In genomic region chr4:152448038-152448437, GRCh38 we compare ENCODE assay signal across 22 cellular contexts.
DNase-seq lines count a peak whose midpoint lies in the region; ATAC-seq and TF ChIP-seq lines count a peak whose summit lies in the region.
"Had no signal": no experiment of that assay in that cellular context is flagged by ENCODE, and none has a peak within 500 bp of the region (broad histone marks: within the 10 kb centered on the region; RNA-seq: fewer than 3 reads in every experiment).

No MANE protein-coding gene starts in this region.

- H3K4me1 Mint-ChIP-seq in MCF 10A (ENCODE audit: insufficient read depth, unreplicated experiment): no peaks in the 10 kb centered on the region

- BruUV-seq in MCF 10A (replicated peaks; lab: Mats Ljungman, UMichigan): no TSS peak

- H3K27ac Mint-ChIP-seq in MCF 10A (ENCODE audit: low read depth, unreplicated experiment): no peak overlapping the region

- H3K27me3 ChIP-seq in tibial artery: no peaks in the 10 kb centered on the region

- POLR2A ChIA-PET in HEK293 (lab: Yijun Ruan, JAX) (no interaction called here), MCF 10A (lab: Yijun Ruan, JAX) (no interaction called here)

- H3K4me1 ChIP-seq in HEK293 (ENCODE audit: control insufficient read depth, insufficient read depth, low read length): peaks cover 3% of the 10 kb centered on the region; the same call in 1 of the 2 replicates
- peaks cover 0 to 5% (median 0%) of the 10 kb centered on the region in 4 donors for H3K4me1 ChIP-seq in tibial artery

- ATAC-seq in HG03565 (IDR thresholded peaks at IDR 0.05; ENCODE audit: unreplicated experiment): no peak
- ATAC-seq: HCT116, HepG2 had no signal

- CTCF ChIA-PET in HEK293 (lab: Yijun Ruan, JAX): interaction anchor here (0.6 to 1.0 kb wide), 3 partner anchors 192 to 680 kb away, joined by 3 read pairs; no protein-coding TSS in a partner anchor
- CTCF ChIA-PET in MCF 10A (lab: Yijun Ruan, JAX): interaction anchor here (1.4 to 1.5 kb wide), 2 partner anchors 192 to 287 kb away, joined by 3 to 6 read pairs; no protein-coding TSS in a partner anchor

- TF ChIP-seq CTCF in HEK293 (tag by site-specific recombination; IDR thresholded peaks at IDR 0.05): no peak
- no peak for TF ChIP-seq CTCF in MCF 10A (IDR thresholded peaks at IDR 0.05; ENCODE audit: unreplicated experiment)
- TF ChIP-seq CTCF in tibial artery (IDR thresholded peaks at IDR 0.05): no peak

- H3K9me3 Mint-ChIP-seq in MCF 10A (ENCODE audit: unreplicated experiment): no peaks in the 10 kb centered on the region
- H3K9me3 Mint-ChIP-seq: CD8-positive, alpha-beta memory T cell had no signal

- intact Hi-C loops in MCF 10A (cut with micrococcal nuclease): no loop called here
- intact Hi-C loops in tibial artery (cut with DNase I; ENCODE audit: low total_unique reads): no loop called here

- no peaks in the 10 kb centered on the region for H3K36me3 Mint-ChIP-seq in MCF 10A (ENCODE audit: insufficient read depth, unreplicated experiment)

- H3K36me3 ChIP-seq in HEK293 (ENCODE audit: control insufficient read depth in 2 of 2, insufficient read depth in 1 of 2, low read length in 2 of 2): no peaks in the 10 kb centered on the region
- no peaks in the 10 kb centered on the region for H3K36me3 ChIP-seq in tibial artery

- DNase-seq in NCI-H2107 (lab: John Stamatoyannopoulos, UW) (peak; percentile 0), NCI-H82 treated with DMSO at 0.1 percent for 48 hours (lab: John Stamatoyannopoulos, UW; ENCODE audit: unreplicated experiment) (peak; percentile 50), left kidney (ENCODE audit: low read depth, low spot score) (peak; percentile 49), MCF 10A (ENCODE audit: unreplicated experiment) (no peak), NCI-H1092 treated with DMSO at 0.1 percent for 48 hours (lab: John Stamatoyannopoulos, UW) (no peak), tibial artery (no peak)
- DNase-seq: ACHN; C1 segment of cervical spinal cord; CD8-positive, alpha-beta memory T cell; GOT3; KG1; NCI-H1694; NCI-H2171; NCI-H446 treated with DMSO at 0.1 percent for 48 hours; NCI-H774; PC-9; SIG-M5 had no signal

- no peak overlapping the region for H3K27ac ChIP-seq in HEK293 (ENCODE audit: extremely low read depth, low read depth, low read length)
- no peak overlapping the region for H3K27ac ChIP-seq in tibial artery
- H3K27ac ChIP-seq: PC-9, RWPE1 had no signal

- H3K9me3 ChIP-seq in HEK293 (ENCODE audit: control insufficient read depth, insufficient read depth, low read depth, low read length): no peaks in the 10 kb centered on the region
- no peaks in the 10 kb centered on the region for H3K9me3 ChIP-seq in tibial artery

- H3K4me3 ChIP-seq in HEK293 (ENCODE audit: low read depth, low read length): no peak overlapping the region
- H3K4me3 ChIP-seq in tibial artery: no peak overlapping the region
- H3K4me3 ChIP-seq: PC-9 had no signal

- no peaks in the 10 kb centered on the region for H3K27me3 Mint-ChIP-seq in MCF 10A (ENCODE audit: insufficient read depth, unreplicated experiment)
- H3K27me3 Mint-ChIP-seq: CD8-positive, alpha-beta memory T cell had no signal

- H3K4me3 Mint-ChIP-seq in MCF 10A (ENCODE audit: unreplicated experiment): no peak overlapping the region

TF ChIP-seq in HEK293, 187 proteins besides CTCF, POLR2A, EP300 and RAD21:
- TF ChIP-seq SCRT2 (tag by site-specific recombination; IDR thresholded peaks at IDR 0.05) (peak; percentile 68), ZNF433 (tag by site-specific recombination; IDR thresholded peaks at IDR 0.05; ENCODE audit: low read depth) (no peak), OSR2 (tag by site-specific recombination; IDR thresholded peaks at IDR 0.05) (0 out of 2 replicates have a peak, but pooled peaks have one; percentile 19), ZFP41 (tag by site-specific recombination; IDR thresholded peaks at IDR 0.05; ENCODE audit: borderline replicate concordance) (no peak), ZBTB44 (tag by site-specific recombination; IDR thresholded peaks at IDR 0.05) (peak; percentile 92), FEZF1 (tag by site-specific recombination; IDR thresholded peaks at IDR 0.05) (peak; percentile 70), SP2 (tag by site-specific recombination; IDR thresholded peaks at IDR 0.05) (no peak), TRIM28 (IDR thresholded peaks at IDR 0.05; ENCODE audit: borderline replicate concordance, low read length) (no peak; the same call in 1 of the 2 replicates), ZNF623 (tag by site-specific recombination; IDR thresholded peaks at IDR 0.05) (no peak), GFI1B (tag by site-specific recombination; IDR thresholded peaks at IDR 0.05) (peak; percentile 55; the same call in 1 of the 2 replicates)
- TF ChIP-seq, protein P1, sequence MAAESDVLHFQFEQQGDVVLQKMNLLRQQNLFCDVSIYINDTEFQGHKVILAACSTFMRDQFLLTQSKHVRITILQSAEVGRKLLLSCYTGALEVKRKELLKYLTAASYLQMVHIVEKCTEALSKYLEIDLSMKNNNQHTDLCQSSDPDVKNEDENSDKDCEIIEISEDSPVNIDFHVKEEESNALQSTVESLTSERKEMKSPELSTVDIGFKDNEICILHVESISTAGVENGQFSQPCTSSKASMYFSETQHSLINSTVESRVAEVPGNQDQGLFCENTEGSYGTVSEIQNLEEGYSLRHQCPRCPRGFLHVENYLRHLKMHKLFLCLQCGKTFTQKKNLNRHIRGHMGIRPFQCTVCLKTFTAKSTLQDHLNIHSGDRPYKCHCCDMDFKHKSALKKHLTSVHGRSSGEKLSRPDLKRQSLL (tag by site-specific recombination; IDR thresholded peaks at IDR 0.05): no peak
- TF ChIP-seq, protein P2, sequence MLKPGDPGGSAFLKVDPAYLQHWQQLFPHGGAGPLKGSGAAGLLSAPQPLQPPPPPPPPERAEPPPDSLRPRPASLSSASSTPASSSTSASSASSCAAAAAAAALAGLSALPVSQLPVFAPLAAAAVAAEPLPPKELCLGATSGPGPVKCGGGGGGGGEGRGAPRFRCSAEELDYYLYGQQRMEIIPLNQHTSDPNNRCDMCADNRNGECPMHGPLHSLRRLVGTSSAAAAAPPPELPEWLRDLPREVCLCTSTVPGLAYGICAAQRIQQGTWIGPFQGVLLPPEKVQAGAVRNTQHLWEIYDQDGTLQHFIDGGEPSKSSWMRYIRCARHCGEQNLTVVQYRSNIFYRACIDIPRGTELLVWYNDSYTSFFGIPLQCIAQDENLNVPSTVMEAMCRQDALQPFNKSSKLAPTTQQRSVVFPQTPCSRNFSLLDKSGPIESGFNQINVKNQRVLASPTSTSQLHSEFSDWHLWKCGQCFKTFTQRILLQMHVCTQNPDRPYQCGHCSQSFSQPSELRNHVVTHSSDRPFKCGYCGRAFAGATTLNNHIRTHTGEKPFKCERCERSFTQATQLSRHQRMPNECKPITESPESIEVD (tag by site-specific recombination; IDR thresholded peaks at IDR 0.05): peak; percentile 77
- TF ChIP-seq, protein P3, sequence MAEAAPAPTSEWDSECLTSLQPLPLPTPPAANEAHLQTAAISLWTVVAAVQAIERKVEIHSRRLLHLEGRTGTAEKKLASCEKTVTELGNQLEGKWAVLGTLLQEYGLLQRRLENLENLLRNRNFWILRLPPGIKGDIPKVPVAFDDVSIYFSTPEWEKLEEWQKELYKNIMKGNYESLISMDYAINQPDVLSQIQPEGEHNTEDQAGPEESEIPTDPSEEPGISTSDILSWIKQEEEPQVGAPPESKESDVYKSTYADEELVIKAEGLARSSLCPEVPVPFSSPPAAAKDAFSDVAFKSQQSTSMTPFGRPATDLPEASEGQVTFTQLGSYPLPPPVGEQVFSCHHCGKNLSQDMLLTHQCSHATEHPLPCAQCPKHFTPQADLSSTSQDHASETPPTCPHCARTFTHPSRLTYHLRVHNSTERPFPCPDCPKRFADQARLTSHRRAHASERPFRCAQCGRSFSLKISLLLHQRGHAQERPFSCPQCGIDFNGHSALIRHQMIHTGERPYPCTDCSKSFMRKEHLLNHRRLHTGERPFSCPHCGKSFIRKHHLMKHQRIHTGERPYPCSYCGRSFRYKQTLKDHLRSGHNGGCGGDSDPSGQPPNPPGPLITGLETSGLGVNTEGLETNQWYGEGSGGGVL (tag by site-specific recombination; IDR thresholded peaks at IDR 0.05): no peak
TF ChIP-seq in HEK293: peak in this region for 6.

Comparison
In these comparisons a context has a peak if more than half of its experiments do, and no peak if none do; other contexts are left out.
1. DNase-seq: peak in NCI-H2107 (single experiment), NCI-H82 treated with DMSO at 0.1 percent for 48 hours (single experiment) and left kidney (single experiment); none in MCF 10A (single experiment), NCI-H1092 treated with DMSO at 0.1 percent for 48 hours (single experiment) and tibial artery (0 of 2).